ENCODE assay signal across 28 cellular contexts in the genomic region with DNA sequence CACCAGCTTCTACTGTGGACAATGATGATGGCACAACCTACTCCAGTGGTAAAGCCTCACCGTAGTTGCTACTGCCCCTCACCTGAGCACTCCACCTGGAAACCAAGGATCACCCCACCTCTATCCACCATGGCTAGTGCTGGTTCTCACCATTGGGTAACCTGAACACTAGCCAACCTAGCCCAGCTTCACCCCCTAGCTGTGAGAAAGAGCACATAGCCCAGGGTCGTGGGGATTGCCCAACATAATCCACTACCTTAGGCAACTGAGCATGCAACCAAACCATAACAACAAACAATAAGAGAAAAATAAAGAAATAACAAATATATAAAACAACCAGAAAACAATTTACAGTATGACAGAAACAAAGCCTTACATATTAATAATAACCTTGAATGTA.
"Had no signal": no experiment of that assay in that cellular context is flagged by ENCODE, and none has a peak within 500 bp of the region (broad histone marks: within the 10 kb centered on the region; RNA-seq: fewer than 3 reads in every experiment).

No MANE protein-coding gene starts in this region.

- H3K4me1 ChIP-seq: colonic mucosa, esophagus muscularis mucosa, foreskin keratinocyte, gastroesophageal sphincter, left lung, right lobe of liver, tibial nerve, upper lobe of left lung had no signal

- ATAC-seq: foreskin keratinocyte; gastroesophageal sphincter; left cardiac atrium; left lung; naive thymus-derived CD8-positive, alpha-beta T cell; stimulated activated naive B cell treated with anti-CD40 and anti-IgM and Interleukin-4, amounts not matched to agents 10 μg/mL and 1 μg/mL and 100 μg/mL, for 72 hours had no signal

- H3K9me3 ChIP-seq: colonic mucosa, ovary, right lobe of liver, thoracic aorta, upper lobe of left lung had no signal

- H3K36me3 ChIP-seq: colonic mucosa, esophagus muscularis mucosa, gastroesophageal sphincter, left lung, ovary, right lobe of liver, thoracic aorta, tibial nerve, upper lobe of left lung had no signal

- FAIRE-seq: endothelial cell of umbilical vein, islet of Langerhans, small intestine, urothelium cell line had no signal

- H3K27me3 ChIP-seq: colonic mucosa, esophagus muscularis mucosa, foreskin keratinocyte, gastroesophageal sphincter, left lung, ovary, right lobe of liver, tibial nerve, upper lobe of left lung had no signal

- H3K27ac Mint-ChIP-seq: dendritic cell treated with granulocyte-macrophage colony-stimulating factor and Interleukin-4, amounts not matched to agents 40 ng/mL and 50 ng/mL, for 4 days; naive thymus-derived CD8-positive, alpha-beta T cell; nephron progenitor cell; stimulated activated naive B cell treated with anti-CD40 and anti-IgM and Interleukin-4, amounts not matched to agents 10 μg/mL and 1 μg/mL and 100 μg/mL, for 72 hours; stimulated activated naive CD8-positive, alpha-beta T cell treated with anti-CD3 and anti-CD28 coated beads, Interleukin-15, Interleukin-2, amounts not matched to agents 100 ng/mL and 50 ng/mL, for 24 hours had no signal

- H3K4me1 Mint-ChIP-seq: stimulated activated naive B cell treated with anti-CD40 and anti-IgM and Interleukin-4, amounts not matched to agents 10 μg/mL and 1 μg/mL and 100 μg/mL, for 72 hours had no signal

- H3K36me3 Mint-ChIP-seq: stimulated activated naive B cell treated with anti-CD40 and anti-IgM and Interleukin-4, amounts not matched to agents 10 μg/mL and 1 μg/mL and 100 μg/mL, for 72 hours had no signal

- H3K27ac ChIP-seq: colonic mucosa, esophagus muscularis mucosa, foreskin keratinocyte, gastroesophageal sphincter, left lung, ovary, right lobe of liver, thoracic aorta, tibial nerve, upper lobe of left lung had no signal

- H3K4me3 Mint-ChIP-seq: dendritic cell treated with granulocyte-macrophage colony-stimulating factor and Interleukin-4, amounts not matched to agents 40 ng/mL and 50 ng/mL, for 4 days; naive thymus-derived CD8-positive, alpha-beta T cell; nephron progenitor cell; stimulated activated naive B cell treated with anti-CD40 and anti-IgM and Interleukin-4, amounts not matched to agents 10 μg/mL and 1 μg/mL and 100 μg/mL, for 72 hours; stimulated activated naive CD8-positive, alpha-beta T cell treated with anti-CD3 and anti-CD28 coated beads, Interleukin-15, Interleukin-2, amounts not matched to agents 100 ng/mL and 50 ng/mL, for 24 hours had no signal

- H3K4me3 ChIP-seq: colonic mucosa, esophagus muscularis mucosa, gastroesophageal sphincter, left lung, ovary, right lobe of liver, thoracic aorta, tibial nerve, upper lobe of left lung had no signal

- H3K27me3 Mint-ChIP-seq: dendritic cell treated with granulocyte-macrophage colony-stimulating factor and Interleukin-4, amounts not matched to agents 40 ng/mL and 50 ng/mL, for 4 days; stimulated activated naive B cell treated with anti-CD40 and anti-IgM and Interleukin-4, amounts not matched to agents 10 μg/mL and 1 μg/mL and 100 μg/mL, for 72 hours; stimulated activated naive CD8-positive, alpha-beta T cell treated with anti-CD3 and anti-CD28 coated beads, Interleukin-15, Interleukin-2, amounts not matched to agents 100 ng/mL and 50 ng/mL, for 24 hours had no signal

- DNase-seq: colonic mucosa; effector CD8-positive, alpha-beta T cell; foreskin keratinocyte; glutamatergic neuron; hypothalamus; left cardiac atrium; left lung; mesenchymal stem cell; midbrain; naive thymus-derived CD8-positive, alpha-beta T cell; nephron progenitor cell; occipital lobe; ovary; right lobe of liver; small intestine; stimulated activated CD4-positive, alpha-beta T cell treated with anti-CD3 and anti-CD28 coated beads, Interleukin-15, amount 100 ng/mL, for 24 hours; stimulated activated CD4-positive, alpha-beta T cell treated with anti-CD3 and anti-CD28 coated beads, Interleukin-2, amount 100 ng/mL, for 48 hours; stimulated activated naive B cell treated with anti-CD40 and anti-IgM and Interleukin-4, amounts not matched to agents 10 μg/mL and 1 μg/mL and 100 μg/mL, for 72 hours; upper lobe of left lung had no signal
